1 cellular context compared by ENCODE assay signal in the genomic region with DNA sequence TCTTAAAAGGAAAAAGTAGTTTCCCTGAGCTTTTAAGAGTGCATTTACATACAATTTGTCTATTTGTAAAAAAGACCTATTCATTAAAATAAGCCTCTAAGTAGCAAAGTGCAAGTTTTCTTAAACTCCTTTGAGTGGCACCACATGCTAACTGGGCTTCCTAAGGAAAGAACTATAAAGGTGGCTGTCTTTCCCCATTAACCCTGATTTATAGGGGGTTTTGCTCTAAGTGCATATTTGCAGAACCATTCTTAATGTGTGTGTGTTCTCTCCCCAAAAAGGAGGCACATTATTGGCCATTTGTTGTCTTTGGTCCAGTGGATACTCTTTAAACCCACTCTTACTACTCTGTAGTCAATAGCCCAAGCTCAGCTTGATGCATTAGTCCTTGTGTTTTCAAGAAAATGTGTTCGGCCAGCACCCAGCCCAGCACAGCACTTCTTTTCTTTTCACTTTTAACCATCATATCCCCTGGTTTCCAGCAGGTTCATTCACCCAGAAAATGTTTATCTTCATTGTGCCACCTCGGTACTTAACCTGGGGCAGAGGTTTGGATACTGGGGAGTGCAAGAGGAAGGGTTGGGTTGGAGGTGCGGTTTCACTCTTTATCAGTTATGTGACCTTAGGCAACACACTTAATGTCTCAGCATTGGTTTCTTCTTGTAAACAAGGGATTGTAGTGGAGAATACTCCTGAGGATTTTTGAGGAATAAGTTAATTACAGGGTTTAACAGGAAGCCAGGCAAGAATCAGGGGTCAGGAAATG.
TF ChIP-seq lines count a peak whose summit lies in the region.

No MANE protein-coding gene starts in this region.

TF ChIP-seq in HEK293, 187 proteins besides CTCF, POLR2A, EP300 and RAD21 (continued from another document and continues in another):
- TF ChIP-seq, protein P1, sequence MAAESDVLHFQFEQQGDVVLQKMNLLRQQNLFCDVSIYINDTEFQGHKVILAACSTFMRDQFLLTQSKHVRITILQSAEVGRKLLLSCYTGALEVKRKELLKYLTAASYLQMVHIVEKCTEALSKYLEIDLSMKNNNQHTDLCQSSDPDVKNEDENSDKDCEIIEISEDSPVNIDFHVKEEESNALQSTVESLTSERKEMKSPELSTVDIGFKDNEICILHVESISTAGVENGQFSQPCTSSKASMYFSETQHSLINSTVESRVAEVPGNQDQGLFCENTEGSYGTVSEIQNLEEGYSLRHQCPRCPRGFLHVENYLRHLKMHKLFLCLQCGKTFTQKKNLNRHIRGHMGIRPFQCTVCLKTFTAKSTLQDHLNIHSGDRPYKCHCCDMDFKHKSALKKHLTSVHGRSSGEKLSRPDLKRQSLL (tag by site-specific recombination; IDR thresholded peaks at IDR 0.05) = no peak
- TF ChIP-seq GFI1B (tag by site-specific recombination; IDR thresholded peaks at IDR 0.05) = peak; percentile 80
- TF ChIP-seq, protein P2, sequence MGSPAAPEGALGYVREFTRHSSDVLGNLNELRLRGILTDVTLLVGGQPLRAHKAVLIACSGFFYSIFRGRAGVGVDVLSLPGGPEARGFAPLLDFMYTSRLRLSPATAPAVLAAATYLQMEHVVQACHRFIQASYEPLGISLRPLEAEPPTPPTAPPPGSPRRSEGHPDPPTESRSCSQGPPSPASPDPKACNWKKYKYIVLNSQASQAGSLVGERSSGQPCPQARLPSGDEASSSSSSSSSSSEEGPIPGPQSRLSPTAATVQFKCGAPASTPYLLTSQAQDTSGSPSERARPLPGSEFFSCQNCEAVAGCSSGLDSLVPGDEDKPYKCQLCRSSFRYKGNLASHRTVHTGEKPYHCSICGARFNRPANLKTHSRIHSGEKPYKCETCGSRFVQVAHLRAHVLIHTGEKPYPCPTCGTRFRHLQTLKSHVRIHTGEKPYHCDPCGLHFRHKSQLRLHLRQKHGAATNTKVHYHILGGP (tag by site-specific recombination; IDR thresholded peaks at IDR 0.05) = no peak
- peak; percentile 67 for TF ChIP-seq ZXDB (tag by site-specific recombination; IDR thresholded peaks at IDR 0.05)
- TF ChIP-seq ZNF223 (tag by site-specific recombination; IDR thresholded peaks at IDR 0.05) = no peak
- no peak for TF ChIP-seq REPIN1 (tag by site-specific recombination; IDR thresholded peaks at IDR 0.05; ENCODE audit: low read depth)
- TF ChIP-seq, protein P3, sequence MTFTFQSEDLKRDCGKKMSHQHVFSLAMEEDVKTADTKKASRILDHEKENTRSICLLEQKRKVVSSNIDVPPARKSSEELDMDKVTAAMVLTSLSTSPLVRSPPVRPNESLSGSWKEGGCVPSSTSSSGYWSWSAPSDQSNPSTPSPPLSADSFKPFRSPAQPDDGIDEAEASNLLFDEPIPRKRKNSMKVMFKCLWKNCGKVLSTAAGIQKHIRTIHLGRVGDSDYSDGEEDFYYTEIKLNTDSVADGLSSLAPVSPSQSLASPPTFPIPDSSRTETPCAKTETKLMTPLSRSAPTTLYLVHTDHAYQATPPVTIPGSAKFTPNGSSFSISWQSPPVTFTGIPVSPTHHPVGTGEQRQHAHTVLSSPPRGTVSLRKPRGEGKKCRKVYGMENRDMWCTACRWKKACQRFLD (tag by site-specific recombination; IDR thresholded peaks at IDR 0.05) = no peak
- no peak for TF ChIP-seq ZNF266 (tag by site-specific recombination; IDR thresholded peaks at IDR 0.05; ENCODE audit: low read depth)
- TF ChIP-seq KLF10 (tag by site-specific recombination; IDR thresholded peaks at IDR 0.05) = 0 out of 2 replicates have a peak, but pooled peaks have one; percentile 22
- no peak for TF ChIP-seq ZNF394 (tag by site-specific recombination; IDR thresholded peaks at IDR 0.05; ENCODE audit: borderline replicate concordance)
- TF ChIP-seq, protein P4, sequence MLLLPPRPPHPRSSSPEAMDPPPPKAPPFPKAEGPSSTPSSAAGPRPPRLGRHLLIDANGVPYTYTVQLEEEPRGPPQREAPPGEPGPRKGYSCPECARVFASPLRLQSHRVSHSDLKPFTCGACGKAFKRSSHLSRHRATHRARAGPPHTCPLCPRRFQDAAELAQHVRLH (tag by site-specific recombination; IDR thresholded peaks at IDR 0.05) = no peak
- TF ChIP-seq ZNF302 (tag by site-specific recombination; IDR thresholded peaks at IDR 0.05; ENCODE audit: low read depth) = no peak
- TF ChIP-seq ZNF830 (tag by site-specific recombination; IDR thresholded peaks at IDR 0.05; ENCODE audit: low read depth) = no peak
- 0 out of 2 replicates have a peak, but pooled peaks have one; percentile 38 for TF ChIP-seq KLF1 (tag by site-specific recombination; IDR thresholded peaks at IDR 0.05)
- TF ChIP-seq, protein P5, sequence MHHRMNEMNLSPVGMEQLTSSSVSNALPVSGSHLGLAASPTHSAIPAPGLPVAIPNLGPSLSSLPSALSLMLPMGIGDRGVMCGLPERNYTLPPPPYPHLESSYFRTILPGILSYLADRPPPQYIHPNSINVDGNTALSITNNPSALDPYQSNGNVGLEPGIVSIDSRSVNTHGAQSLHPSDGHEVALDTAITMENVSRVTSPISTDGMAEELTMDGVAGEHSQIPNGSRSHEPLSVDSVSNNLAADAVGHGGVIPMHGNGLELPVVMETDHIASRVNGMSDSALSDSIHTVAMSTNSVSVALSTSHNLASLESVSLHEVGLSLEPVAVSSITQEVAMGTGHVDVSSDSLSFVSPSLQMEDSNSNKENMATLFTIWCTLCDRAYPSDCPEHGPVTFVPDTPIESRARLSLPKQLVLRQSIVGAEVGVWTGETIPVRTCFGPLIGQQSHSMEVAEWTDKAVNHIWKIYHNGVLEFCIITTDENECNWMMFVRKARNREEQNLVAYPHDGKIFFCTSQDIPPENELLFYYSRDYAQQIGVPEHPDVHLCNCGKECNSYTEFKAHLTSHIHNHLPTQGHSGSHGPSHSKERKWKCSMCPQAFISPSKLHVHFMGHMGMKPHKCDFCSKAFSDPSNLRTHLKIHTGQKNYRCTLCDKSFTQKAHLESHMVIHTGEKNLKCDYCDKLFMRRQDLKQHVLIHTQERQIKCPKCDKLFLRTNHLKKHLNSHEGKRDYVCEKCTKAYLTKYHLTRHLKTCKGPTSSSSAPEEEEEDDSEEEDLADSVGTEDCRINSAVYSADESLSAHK (tag by site-specific recombination; IDR thresholded peaks at IDR 0.05) = no peak
- TF ChIP-seq SP7 (tag by site-specific recombination; IDR thresholded peaks at IDR 0.05) = peak; percentile 99
- no peak for TF ChIP-seq ZNF670 (tag by site-specific recombination; IDR thresholded peaks at IDR 0.05; ENCODE audit: low read depth)
- TF ChIP-seq, protein P6, sequence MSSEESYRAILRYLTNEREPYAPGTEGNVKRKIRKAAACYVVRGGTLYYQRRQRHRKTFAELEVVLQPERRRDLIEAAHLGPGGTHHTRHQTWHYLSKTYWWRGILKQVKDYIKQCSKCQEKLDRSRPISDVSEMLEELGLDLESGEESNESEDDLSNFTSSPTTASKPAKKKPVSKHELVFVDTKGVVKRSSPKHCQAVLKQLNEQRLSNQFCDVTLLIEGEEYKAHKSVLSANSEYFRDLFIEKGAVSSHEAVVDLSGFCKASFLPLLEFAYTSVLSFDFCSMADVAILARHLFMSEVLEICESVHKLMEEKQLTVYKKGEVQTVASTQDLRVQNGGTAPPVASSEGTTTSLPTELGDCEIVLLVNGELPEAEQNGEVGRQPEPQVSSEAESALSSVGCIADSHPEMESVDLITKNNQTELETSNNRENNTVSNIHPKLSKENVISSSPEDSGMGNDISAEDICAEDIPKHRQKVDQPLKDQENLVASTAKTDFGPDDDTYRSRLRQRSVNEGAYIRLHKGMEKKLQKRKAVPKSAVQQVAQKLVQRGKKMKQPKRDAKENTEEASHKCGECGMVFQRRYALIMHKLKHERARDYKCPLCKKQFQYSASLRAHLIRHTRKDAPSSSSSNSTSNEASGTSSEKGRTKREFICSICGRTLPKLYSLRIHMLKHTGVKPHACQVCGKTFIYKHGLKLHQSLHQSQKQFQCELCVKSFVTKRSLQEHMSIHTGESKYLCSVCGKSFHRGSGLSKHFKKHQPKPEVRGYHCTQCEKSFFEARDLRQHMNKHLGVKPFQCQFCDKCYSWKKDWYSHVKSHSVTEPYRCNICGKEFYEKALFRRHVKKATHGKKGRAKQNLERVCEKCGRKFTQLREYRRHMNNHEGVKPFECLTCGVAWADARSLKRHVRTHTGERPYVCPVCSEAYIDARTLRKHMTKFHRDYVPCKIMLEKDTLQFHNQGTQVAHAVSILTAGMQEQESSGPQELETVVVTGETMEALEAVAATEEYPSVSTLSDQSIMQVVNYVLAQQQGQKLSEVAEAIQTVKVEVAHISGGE (tag by site-specific recombination; conservative IDR thresholded peaks at IDR 0.05; ENCODE audit: low read depth) = no peak
- TF ChIP-seq ZIC2 (tag by site-specific recombination; IDR thresholded peaks at IDR 0.05) = no peak
- TF ChIP-seq ZNF155 (tag by site-specific recombination; IDR thresholded peaks at IDR 0.05) = no peak
- TF ChIP-seq, protein P7, sequence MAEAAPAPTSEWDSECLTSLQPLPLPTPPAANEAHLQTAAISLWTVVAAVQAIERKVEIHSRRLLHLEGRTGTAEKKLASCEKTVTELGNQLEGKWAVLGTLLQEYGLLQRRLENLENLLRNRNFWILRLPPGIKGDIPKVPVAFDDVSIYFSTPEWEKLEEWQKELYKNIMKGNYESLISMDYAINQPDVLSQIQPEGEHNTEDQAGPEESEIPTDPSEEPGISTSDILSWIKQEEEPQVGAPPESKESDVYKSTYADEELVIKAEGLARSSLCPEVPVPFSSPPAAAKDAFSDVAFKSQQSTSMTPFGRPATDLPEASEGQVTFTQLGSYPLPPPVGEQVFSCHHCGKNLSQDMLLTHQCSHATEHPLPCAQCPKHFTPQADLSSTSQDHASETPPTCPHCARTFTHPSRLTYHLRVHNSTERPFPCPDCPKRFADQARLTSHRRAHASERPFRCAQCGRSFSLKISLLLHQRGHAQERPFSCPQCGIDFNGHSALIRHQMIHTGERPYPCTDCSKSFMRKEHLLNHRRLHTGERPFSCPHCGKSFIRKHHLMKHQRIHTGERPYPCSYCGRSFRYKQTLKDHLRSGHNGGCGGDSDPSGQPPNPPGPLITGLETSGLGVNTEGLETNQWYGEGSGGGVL (tag by site-specific recombination; IDR thresholded peaks at IDR 0.05) = peak; percentile 39
- TF ChIP-seq ZNF510 (tag by site-specific recombination; IDR thresholded peaks at IDR 0.05; ENCODE audit: insufficient replicate concordance) = no peak
- TF ChIP-seq ZNF274 (IDR thresholded peaks at IDR 0.05; ENCODE audit: low read length) = no peak
- no peak for TF ChIP-seq ZNF274 (tag by site-specific recombination; IDR thresholded peaks at IDR 0.05; ENCODE audit: borderline replicate concordance)
- TF ChIP-seq ZNF221 (tag by site-specific recombination; IDR thresholded peaks at IDR 0.05; ENCODE audit: borderline replicate concordance) = no peak
- no peak for TF ChIP-seq ZFP37 (tag by site-specific recombination; IDR thresholded peaks at IDR 0.05)
- TF ChIP-seq ZNF549 (tag by site-specific recombination; IDR thresholded peaks at IDR 0.05) = no peak
- no peak for TF ChIP-seq ZNF37A (tag by site-specific recombination; IDR thresholded peaks at IDR 0.05)
- no peak for TF ChIP-seq PRDM1 (tag by site-specific recombination; IDR thresholded peaks at IDR 0.05)
- peak; percentile 70 for TF ChIP-seq ZNF843 (tag by site-specific recombination; IDR thresholded peaks at IDR 0.05)
- TF ChIP-seq SCRT1 (tag by site-specific recombination; IDR thresholded peaks at IDR 0.05; ENCODE audit: borderline replicate concordance) = no peak
- no peak for TF ChIP-seq BCL11A (tag by site-specific recombination; IDR thresholded peaks at IDR 0.05; ENCODE audit: low read depth)
- TF ChIP-seq, protein P8, sequence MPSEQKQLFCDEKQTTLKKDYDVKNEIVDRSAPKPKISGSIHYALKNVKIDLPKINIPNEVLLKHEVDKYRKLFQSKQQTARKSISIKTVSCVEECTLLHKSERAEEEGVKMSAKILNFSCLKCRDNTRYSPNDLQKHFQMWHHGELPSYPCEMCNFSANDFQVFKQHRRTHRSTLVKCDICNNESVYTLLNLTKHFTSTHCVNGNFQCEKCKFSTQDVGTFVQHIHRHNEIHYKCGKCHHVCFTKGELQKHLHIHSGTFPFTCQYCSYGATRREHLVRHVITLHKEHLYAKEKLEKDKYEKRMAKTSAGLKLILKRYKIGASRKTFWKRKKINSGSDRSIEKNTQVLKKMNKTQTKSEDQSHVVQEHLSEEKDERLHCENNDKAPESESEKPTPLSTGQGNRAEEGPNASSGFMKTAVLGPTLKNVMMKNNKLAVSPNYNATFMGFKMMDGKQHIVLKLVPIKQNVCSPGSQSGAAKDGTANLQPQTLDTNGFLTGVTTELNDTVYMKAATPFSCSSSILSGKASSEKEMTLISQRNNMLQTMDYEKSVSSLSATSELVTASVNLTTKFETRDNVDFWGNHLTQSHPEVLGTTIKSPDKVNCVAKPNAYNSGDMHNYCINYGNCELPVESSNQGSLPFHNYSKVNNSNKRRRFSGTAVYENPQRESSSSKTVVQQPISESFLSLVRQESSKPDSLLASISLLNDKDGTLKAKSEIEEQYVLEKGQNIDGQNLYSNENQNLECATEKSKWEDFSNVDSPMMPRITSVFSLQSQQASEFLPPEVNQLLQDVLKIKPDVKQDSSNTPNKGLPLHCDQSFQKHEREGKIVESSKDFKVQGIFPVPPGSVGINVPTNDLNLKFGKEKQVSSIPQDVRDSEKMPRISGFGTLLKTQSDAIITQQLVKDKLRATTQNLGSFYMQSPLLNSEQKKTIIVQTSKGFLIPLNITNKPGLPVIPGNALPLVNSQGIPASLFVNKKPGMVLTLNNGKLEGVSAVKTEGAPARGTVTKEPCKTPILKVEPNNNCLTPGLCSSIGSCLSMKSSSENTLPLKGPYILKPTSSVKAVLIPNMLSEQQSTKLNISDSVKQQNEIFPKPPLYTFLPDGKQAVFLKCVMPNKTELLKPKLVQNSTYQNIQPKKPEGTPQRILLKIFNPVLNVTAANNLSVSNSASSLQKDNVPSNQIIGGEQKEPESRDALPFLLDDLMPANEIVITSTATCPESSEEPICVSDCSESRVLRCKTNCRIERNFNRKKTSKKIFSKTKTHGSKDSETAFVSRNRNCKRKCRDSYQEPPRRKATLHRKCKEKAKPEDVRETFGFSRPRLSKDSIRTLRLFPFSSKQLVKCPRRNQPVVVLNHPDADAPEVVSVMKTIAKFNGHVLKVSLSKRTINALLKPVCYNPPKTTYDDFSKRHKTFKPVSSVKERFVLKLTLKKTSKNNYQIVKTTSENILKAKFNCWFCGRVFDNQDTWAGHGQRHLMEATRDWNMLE (tag by site-specific recombination; conservative IDR thresholded peaks at IDR 0.05; ENCODE audit: low read depth) = no peak
- TF ChIP-seq, protein P9, sequence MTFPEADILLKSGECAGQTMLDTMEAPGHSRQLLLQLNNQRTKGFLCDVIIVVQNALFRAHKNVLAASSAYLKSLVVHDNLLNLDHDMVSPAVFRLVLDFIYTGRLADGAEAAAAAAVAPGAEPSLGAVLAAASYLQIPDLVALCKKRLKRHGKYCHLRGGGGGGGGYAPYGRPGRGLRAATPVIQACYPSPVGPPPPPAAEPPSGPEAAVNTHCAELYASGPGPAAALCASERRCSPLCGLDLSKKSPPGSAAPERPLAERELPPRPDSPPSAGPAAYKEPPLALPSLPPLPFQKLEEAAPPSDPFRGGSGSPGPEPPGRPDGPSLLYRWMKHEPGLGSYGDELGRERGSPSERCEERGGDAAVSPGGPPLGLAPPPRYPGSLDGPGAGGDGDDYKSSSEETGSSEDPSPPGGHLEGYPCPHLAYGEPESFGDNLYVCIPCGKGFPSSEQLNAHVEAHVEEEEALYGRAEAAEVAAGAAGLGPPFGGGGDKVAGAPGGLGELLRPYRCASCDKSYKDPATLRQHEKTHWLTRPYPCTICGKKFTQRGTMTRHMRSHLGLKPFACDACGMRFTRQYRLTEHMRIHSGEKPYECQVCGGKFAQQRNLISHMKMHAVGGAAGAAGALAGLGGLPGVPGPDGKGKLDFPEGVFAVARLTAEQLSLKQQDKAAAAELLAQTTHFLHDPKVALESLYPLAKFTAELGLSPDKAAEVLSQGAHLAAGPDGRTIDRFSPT (tag by site-specific recombination; IDR thresholded peaks at IDR 0.05) = no peak
- TF ChIP-seq ZNF544 (tag by site-specific recombination; IDR thresholded peaks at IDR 0.05) = no peak
- TF ChIP-seq WT1 (tag by site-specific recombination; IDR thresholded peaks at IDR 0.05) = peak; percentile 53
- TF ChIP-seq IKZF3 (tag by site-specific recombination; IDR thresholded peaks at IDR 0.05) = no peak
- no peak for TF ChIP-seq ZNF521 (tag by site-specific recombination; IDR thresholded peaks at IDR 0.05)
- no peak for TF ChIP-seq GLIS1 (tag by site-specific recombination; IDR thresholded peaks at IDR 0.05)
